In the genomic region with DNA sequence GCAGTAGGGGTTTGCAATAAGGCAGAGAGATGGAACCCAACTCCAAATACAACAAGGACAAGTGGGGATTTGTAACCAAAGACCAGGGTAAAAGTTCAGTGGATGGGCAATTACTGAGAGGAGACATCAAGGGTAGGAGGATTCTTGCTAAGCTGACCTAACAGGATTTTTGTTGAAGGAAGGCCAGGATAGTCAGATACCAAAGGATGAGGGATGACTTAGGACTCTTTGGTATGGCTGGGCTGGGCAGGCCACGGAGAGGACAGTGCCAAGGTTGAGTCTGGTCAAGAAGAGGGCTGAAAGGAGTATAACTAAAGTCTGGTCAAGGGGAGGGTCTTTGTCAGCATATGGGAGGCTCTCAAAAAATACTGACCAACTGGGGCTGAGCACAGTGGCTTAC, we compare ENCODE assay signal across 34 cellular contexts.
"Had no signal": no experiment of that assay in that cellular context is flagged by ENCODE, and none has a peak within 500 bp of the region (broad histone marks: within the 10 kb centered on the region; RNA-seq: fewer than 3 reads in every experiment).

No MANE protein-coding gene starts in this region.

- H3K36me3 Mint-ChIP-seq: activated naive CD8-positive, alpha-beta T cell treated with anti-CD3 and anti-CD28 coated beads for 36 hours had no signal

- H3K27ac ChIP-seq: brain microvascular endothelial cell, cardiac muscle cell, SJCRH30, SK-N-MC, WERI-Rb-1 had no signal

- H3K27me3 Mint-ChIP-seq: activated CD4-positive, alpha-beta T cell treated with anti-CD3 and anti-CD28 coated beads, Interleukin-2, amount 10 ng/mL, durations not matched to agents 24 days and 14 days; activated CD8-positive, alpha-beta T cell treated with anti-CD3 and anti-CD28 coated beads for 36 hours had no signal

- H3K4me1 Mint-ChIP-seq: activated naive CD8-positive, alpha-beta T cell treated with anti-CD3 and anti-CD28 coated beads for 36 hours; activated T-helper 17 cell treated with anti-CD3 and anti-CD28 coated beads, Interleukin-2, amount 50 U/mL, for 72 hours had no signal

- H3K27me3 ChIP-seq: brain microvascular endothelial cell, cardiac muscle cell, SJCRH30 had no signal

- H3K9me3 ChIP-seq: SJCRH30 had no signal

- ATAC-seq: activated CD8-positive, alpha-beta T cell treated with anti-CD3 and anti-CD28 coated beads for 36 hours; activated T-cell treated with anti-CD3 and anti-CD28 coated beads, Interleukin-2, amount 50 U/mL, for 72 hours; activated T-helper 17 cell treated with anti-CD3 and anti-CD28 coated beads, Interleukin-2, amount 50 U/mL, for 72 hours; Panc1 had no signal

- DNase-seq: activated CD4-positive, alpha-beta T cell treated with anti-CD3 and anti-CD28 coated beads, Interleukin-2, amount 10 ng/mL, durations not matched to agents 24 days and 14 days; activated CD4-positive, alpha-beta T cell treated with anti-CD3 and anti-CD28 coated beads, Interleukin-2, amount 50 U/mL, for 4 hours; activated CD8-positive, alpha-beta T cell treated with anti-CD3 and anti-CD28 coated beads for 36 hours; activated effector memory CD4-positive, alpha-beta T cell treated with anti-CD3 and anti-CD28 coated beads, Interleukin-2, amount 50 U/mL, for 16 hours; activated naive CD4-positive, alpha-beta T cell; activated naive CD4-positive, alpha-beta T cell treated with anti-CD3 and anti-CD28 coated beads, Interleukin-2, amount 50 U/mL, for 16 hours; activated naive CD8-positive, alpha-beta T cell treated with anti-CD3 and anti-CD28 coated beads for 36 hours; activated T-cell treated with anti-CD3 and anti-CD28 coated beads, Interleukin-2, amount 50 U/mL, for 1 hour; activated T-cell treated with anti-CD3 and anti-CD28 coated beads, Interleukin-2, amount 50 U/mL, for 72 hours; amniotic stem cell; aorta; brain microvascular endothelial cell; Kasumi-1; KG1; MM.1S; MV-4-11; NCI-H1092; NCI-H1417; NCI-H146; NCI-H187; NCI-H2029 treated with DMSO at 0.1 percent for 48 hours; NCI-H2107; NCI-H2171; NCI-H510A; NCI-H526; NCI-H748 treated with DMSO at 0.1 percent for 48 hours; SHP77; SJCRH30; T1000; WERI-Rb-1 had no signal

- H3K4me3 Mint-ChIP-seq: activated CD4-positive, alpha-beta T cell treated with anti-CD3 and anti-CD28 coated beads, Interleukin-2, amount 10 ng/mL, durations not matched to agents 24 days and 14 days; activated CD8-positive, alpha-beta T cell treated with anti-CD3 and anti-CD28 coated beads for 36 hours; activated naive CD8-positive, alpha-beta T cell treated with anti-CD3 and anti-CD28 coated beads for 36 hours; activated T-cell treated with anti-CD3 and anti-CD28 coated beads, Interleukin-2, amount 50 U/mL, for 72 hours; activated T-helper 17 cell treated with anti-CD3 and anti-CD28 coated beads, Interleukin-2, amount 50 U/mL, for 72 hours had no signal

- H3K27ac Mint-ChIP-seq: activated CD4-positive, alpha-beta T cell treated with anti-CD3 and anti-CD28 coated beads, Interleukin-2, amount 10 ng/mL, durations not matched to agents 24 days and 14 days; activated CD8-positive, alpha-beta T cell treated with anti-CD3 and anti-CD28 coated beads for 36 hours; activated naive CD8-positive, alpha-beta T cell treated with anti-CD3 and anti-CD28 coated beads for 36 hours; activated T-cell treated with anti-CD3 and anti-CD28 coated beads, Interleukin-2, amount 50 U/mL, for 72 hours; activated T-helper 17 cell treated with anti-CD3 and anti-CD28 coated beads, Interleukin-2, amount 50 U/mL, for 72 hours had no signal

- H3K36me3 ChIP-seq: brain microvascular endothelial cell, cardiac muscle cell, SJCRH30, WERI-Rb-1 had no signal

- H3K4me3 ChIP-seq: cardiac muscle cell, SJCRH30, SK-N-MC had no signal

- H3K9me3 Mint-ChIP-seq: activated CD4-positive, alpha-beta T cell treated with anti-CD3 and anti-CD28 coated beads, Interleukin-2, amount 10 ng/mL, durations not matched to agents 24 days and 14 days; activated CD8-positive, alpha-beta T cell treated with anti-CD3 and anti-CD28 coated beads for 36 hours; activated naive CD8-positive, alpha-beta T cell treated with anti-CD3 and anti-CD28 coated beads for 36 hours; activated T-cell treated with anti-CD3 and anti-CD28 coated beads, Interleukin-2, amount 50 U/mL, for 72 hours; activated T-helper 17 cell treated with anti-CD3 and anti-CD28 coated beads, Interleukin-2, amount 50 U/mL, for 72 hours had no signal
